Comparison of ENCODE assay signal across 14 cellular contexts in the genomic region with DNA sequence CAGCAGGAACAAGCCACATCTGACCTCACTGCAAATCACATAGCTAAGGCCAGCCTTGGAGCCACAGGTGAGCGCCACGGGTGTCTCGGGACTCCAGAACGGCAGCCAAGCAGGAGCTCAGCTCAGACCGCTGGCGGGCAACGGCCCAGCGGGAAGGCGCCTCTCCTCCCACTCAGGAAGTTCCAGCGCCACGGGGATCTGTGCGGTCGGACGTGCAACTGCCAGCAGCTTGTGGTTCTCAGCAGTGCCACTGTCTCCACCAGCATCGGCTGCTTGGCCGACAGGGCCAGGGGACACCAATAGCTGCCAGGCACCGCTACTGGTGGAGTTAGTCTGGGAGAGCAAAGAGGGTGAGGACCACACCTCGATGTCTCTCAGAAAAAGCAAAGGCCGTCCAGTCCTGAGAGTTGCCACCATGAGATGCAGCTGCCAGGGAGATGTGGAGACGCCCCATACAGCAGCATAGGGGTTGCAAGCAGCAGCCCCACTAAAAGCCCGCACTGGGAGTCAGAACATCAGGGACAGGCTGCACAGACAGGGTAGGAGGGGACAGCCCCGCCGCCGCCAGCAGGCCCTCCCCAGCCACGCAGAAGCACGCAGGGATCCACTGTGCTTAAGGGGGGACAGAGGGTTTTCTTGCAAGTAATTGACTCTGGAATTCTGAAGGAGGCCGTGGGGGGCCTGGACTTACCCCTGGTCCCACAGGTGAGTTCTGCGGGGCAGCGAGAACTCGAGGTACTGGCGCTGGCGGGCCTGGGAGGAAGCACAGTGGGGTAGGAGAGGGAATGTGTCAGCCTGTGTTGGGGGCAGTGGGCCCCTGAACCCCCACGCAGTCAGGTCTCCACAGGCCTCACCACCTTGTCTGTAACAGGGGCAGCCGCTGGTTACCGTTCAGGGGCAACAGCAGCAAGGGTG.
DNase-seq lines count a peak whose midpoint lies in the region; ATAC-seq and TF ChIP-seq lines count a peak whose summit lies in the region.
"Had no signal": no experiment of that assay in that cellular context is flagged by ENCODE, and none has a peak within 500 bp of the region (broad histone marks: within the 10 kb centered on the region; RNA-seq: fewer than 3 reads in every experiment).

No MANE protein-coding gene starts in this region.

- H3K4me3 ChIP-seq in prostate gland, result no peak overlapping the region
- H3K4me3 ChIP-seq: HAP-1 had no signal

- H3K27ac ChIP-seq in prostate gland, result no peak overlapping the region

- H3K4me1 ChIP-seq in prostate gland (replicated peaks), result no peaks in the 10 kb centered on the region
- H3K4me1 ChIP-seq: HAP-1 had no signal

- no peaks in the 10 kb centered on the region for H3K9me3 Mint-ChIP-seq in activated T-cell treated with anti-CD3 and anti-CD28 coated beads, Interleukin-2, amount 50 U/mL, for 4 hours

- DNase-seq in Daoy (ENCODE audit: low read depth) (peak; percentile 19), T-helper 17 cell (no peak), mesenteric fat pad (ENCODE audit: low spot score) (peak; percentile 85), superior temporal gyrus (ENCODE audit: extremely low spot score) (peak; percentile 38), prostate gland (ENCODE audit: low spot score) (no peak)
- DNase-seq in stimulated activated CD4-positive, alpha-beta T cell treated with anti-CD3 and anti-CD28 coated beads, Interleukin-2, amount 100 ng/mL, for 24 hours, result no peak
- no peak for DNase-seq in activated T-cell treated with anti-CD3 and anti-CD28 coated beads, Interleukin-2, amount 50 U/mL, for 4 hours
- DNase-seq: EL, Kasumi-1, NCI-H1417, NCI-H2029, NCI-H510A treated with DMSO at 0.1 percent for 48 hours, SHP77 treated with DMSO at 0.1 percent for 48 hours had no signal

- H3K9me3 ChIP-seq in T-helper 17 cell (ENCODE audit: control insufficient read depth, low read length, poor library complexity, severe bottlenecking) (no peaks in the 10 kb centered on the region), prostate gland (no peaks in the 10 kb centered on the region)
- H3K9me3 ChIP-seq: HAP-1 had no signal

- H3K27ac Mint-ChIP-seq in T-helper 17 cell, result peak overlapping the region; percentile 6

- no peak overlapping the region for H3K4me3 Mint-ChIP-seq in T-helper 17 cell
- H3K4me3 Mint-ChIP-seq in activated T-cell treated with anti-CD3 and anti-CD28 coated beads, Interleukin-2, amount 50 U/mL, for 4 hours, result no peak overlapping the region

- TF ChIP-seq POLR2A in prostate gland (IDR thresholded peaks at IDR 0.05), result no peak

- TF ChIP-seq CTCF in prostate gland (IDR thresholded peaks at IDR 0.05), result no peak

- intact Hi-C loops in prostate gland (cut with DNase I), result no loop called here

- no peaks in the 10 kb centered on the region for H3K36me3 Mint-ChIP-seq in T-helper 17 cell (ENCODE audit: low read depth)
- H3K36me3 Mint-ChIP-seq in activated T-cell treated with anti-CD3 and anti-CD28 coated beads, Interleukin-2, amount 50 U/mL, for 4 hours (ENCODE audit: insufficient read depth), result peaks cover 3% of the 10 kb centered on the region

- H3K27me3 Mint-ChIP-seq in T-helper 17 cell, result no peaks in the 10 kb centered on the region
- H3K27me3 Mint-ChIP-seq in activated T-cell treated with anti-CD3 and anti-CD28 coated beads, Interleukin-2, amount 50 U/mL, for 4 hours (ENCODE audit: low read depth), result no peaks in the 10 kb centered on the region

- H3K4me1 Mint-ChIP-seq in T-helper 17 cell, result peaks cover 3% of the 10 kb centered on the region
- no peaks in the 10 kb centered on the region for H3K4me1 Mint-ChIP-seq in activated T-cell treated with anti-CD3 and anti-CD28 coated beads, Interleukin-2, amount 50 U/mL, for 4 hours (ENCODE audit: low read depth)

- H3K27me3 ChIP-seq in prostate gland (replicated peaks; ENCODE audit: insufficient read depth), result no peaks in the 10 kb centered on the region

- no peaks in the 10 kb centered on the region for H3K36me3 ChIP-seq in prostate gland
- H3K36me3 ChIP-seq: HAP-1 had no signal

- no peak for ATAC-seq in T-helper 17 cell
- ATAC-seq in activated T-cell treated with anti-CD3 and anti-CD28 coated beads, Interleukin-2, amount 50 U/mL, for 4 hours, result no peak

- WGBS in prostate gland, result 95% methylated on average over 34 of the region's 35 CpGs

Comparison
In these comparisons a context has a peak if more than half of its experiments do, and no peak if none do; other contexts are left out.
1. DNase-seq: peak in Daoy (single experiment), mesenteric fat pad (single experiment) and superior temporal gyrus (single experiment); none in T-helper 17 cell (0 of 3), stimulated activated CD4-positive, alpha-beta T cell treated with anti-CD3 and anti-CD28 coated beads, Interleukin-2, amount 100 ng/mL, for 24 hours (0 of 2), activated T-cell treated with anti-CD3 and anti-CD28 coated beads, Interleukin-2, amount 50 U/mL, for 4 hours (single experiment) and prostate gland (single experiment).